8 cellular contexts compared by ENCODE assay signal in the genomic region with DNA sequence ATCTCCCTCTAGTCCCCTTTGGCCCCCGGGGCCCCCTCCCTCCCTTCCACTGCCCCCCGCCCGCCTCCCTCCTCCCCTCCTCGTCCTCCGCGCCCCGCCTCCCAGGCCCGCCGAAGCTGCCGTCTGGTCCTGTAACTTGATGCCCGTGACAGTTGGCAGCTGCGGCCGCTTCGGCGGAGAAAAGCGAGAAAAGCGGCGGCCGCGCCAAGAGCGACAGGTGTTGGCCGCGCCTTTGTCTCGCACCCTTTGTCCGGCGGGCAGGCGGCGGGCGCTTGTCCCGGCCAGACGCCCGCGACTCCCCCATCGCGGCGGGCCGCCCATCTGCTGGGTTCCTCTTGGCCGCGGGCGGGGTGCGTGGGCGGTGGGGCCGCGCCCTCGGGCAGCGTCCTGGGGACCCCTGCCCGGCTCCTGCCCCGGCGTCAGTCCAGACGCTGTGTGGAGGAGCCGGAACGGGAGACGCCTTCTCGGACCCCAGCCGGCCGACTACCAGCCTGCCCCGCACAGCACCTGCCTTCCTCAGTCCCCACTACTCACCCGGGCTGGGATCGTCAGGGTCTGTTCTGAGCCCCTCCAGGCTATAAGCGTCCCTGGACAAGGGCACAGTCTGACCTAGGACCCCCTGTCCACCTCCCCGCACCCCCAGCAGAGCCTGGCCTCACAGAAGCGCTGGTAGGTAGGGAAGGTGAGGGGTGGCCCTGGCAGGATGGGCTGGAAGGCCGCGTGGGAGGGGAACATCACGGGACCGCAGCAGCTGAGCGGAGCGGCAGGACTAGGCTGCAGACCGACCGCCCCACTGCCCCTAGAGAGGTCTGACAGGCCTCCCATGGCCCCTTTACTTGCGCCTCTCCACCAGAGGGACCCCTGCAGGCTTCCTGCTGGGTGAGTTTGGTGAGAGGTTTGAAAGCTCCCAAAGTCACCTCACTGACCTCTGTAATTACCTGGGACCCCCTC. TPM values are rescaled to one million over a fixed set of nuclear protein-coding genes. Genes with fewer than 3 reads are reported as not detected.
DNase-seq lines count a peak whose midpoint lies in the region; ATAC-seq and TF ChIP-seq lines count a peak whose summit lies in the region.

No MANE protein-coding gene starts in this region.

- 12 to 76% (median 23%) methylated on average over 7 to 71 of the region's 71 CpGs for WGBS in stomach, 5 donors

- peaks cover 7% of the 10 kb centered on the region for H3K9me3 ChIP-seq in iPS-18c (ENCODE audit: control insufficient read depth, insufficient read depth, low read length)
- H3K9me3 ChIP-seq in stomach = no peaks in the 10 kb centered on the region

- intact Hi-C loops in activated CD4-positive, alpha-beta T cell treated with anti-CD3 and anti-CD28 coated beads, Interleukin-2, amount 10 ng/mL, durations not matched to agents 24 days and 14 days (cut with micrococcal nuclease) = loop anchor here (1.0 to 2.0 kb wide), 2 partner anchors 10 to 38 kb away; partner anchors contain the start of gene ILKAP
- intact Hi-C loops in activated B cell treated with CpG ODN at 0.5 μM for 24 hours (cut with micrococcal nuclease) = loop anchor here (1.0 to 2.0 kb wide), 3 partner anchors 10 to 180 kb away; partner anchors contain the start of genes PER2 and SCLY
- intact Hi-C loops in stomach (cut with DNase I; ENCODE audit: low total_unique reads) = no loop called here

- CTCF ChIA-PET in activated CD4-positive, alpha-beta T cell treated with anti-CD3 and anti-CD28 coated beads, Interleukin-2, amount 10 ng/mL, durations not matched to agents 7 days and 5 days (lab: Charles Lee) = no interaction called here
- CTCF ChIA-PET in activated B cell treated with CpG ODN at 0.5 μM for 24 hours (lab: Charles Lee) = no interaction called here

- DNase-seq in activated CD4-positive, alpha-beta T cell treated with anti-CD3 and anti-CD28 coated beads, Interleukin-2, amount 10 ng/mL, durations not matched to agents 24 days and 14 days = peak; percentile 68
- no peak for DNase-seq in activated CD4-positive, alpha-beta T cell treated with anti-CD3 and anti-CD28 coated beads, Interleukin-2, amount 10 ng/mL, durations not matched to agents 7 days and 5 days
- DNase-seq in NCI-H2081 treated with DMSO at 0.1 percent for 48 hours (lab: John Stamatoyannopoulos, UW) (peak; percentile 24), activated B cell treated with CpG ODN at 0.5 μM for 24 hours (peak; percentile 28), stomach (peak; percentile 87), hepatic stellate cell (ENCODE audit: low spot score) (no peak)

- peak overlapping the region; percentile 61 for H3K4me3 Mint-ChIP-seq in activated CD4-positive, alpha-beta T cell treated with anti-CD3 and anti-CD28 coated beads, Interleukin-2, amount 10 ng/mL, durations not matched to agents 24 days and 14 days
- H3K4me3 Mint-ChIP-seq in activated CD4-positive, alpha-beta T cell treated with anti-CD3 and anti-CD28 coated beads, Interleukin-2, amount 10 ng/mL, durations not matched to agents 7 days and 5 days = no peak overlapping the region
- peak overlapping the region; percentile 59 for H3K4me3 Mint-ChIP-seq in activated B cell treated with CpG ODN at 0.5 μM for 24 hours

- H3K36me3 Mint-ChIP-seq in activated CD4-positive, alpha-beta T cell treated with anti-CD3 and anti-CD28 coated beads, Interleukin-2, amount 10 ng/mL, durations not matched to agents 24 days and 14 days (ENCODE audit: low read depth) = peaks cover 11% of the 10 kb centered on the region
- H3K36me3 Mint-ChIP-seq in activated CD4-positive, alpha-beta T cell treated with anti-CD3 and anti-CD28 coated beads, Interleukin-2, amount 10 ng/mL, durations not matched to agents 7 days and 5 days (ENCODE audit: low read depth) = peaks cover 7% of the 10 kb centered on the region
- H3K36me3 Mint-ChIP-seq in activated B cell treated with CpG ODN at 0.5 μM for 24 hours (ENCODE audit: low read depth) = peaks cover 15% of the 10 kb centered on the region

- TF ChIP-seq EP300 in stomach (IDR thresholded peaks at IDR 0.05) = no peak

- H3K9me3 Mint-ChIP-seq in activated CD4-positive, alpha-beta T cell treated with anti-CD3 and anti-CD28 coated beads, Interleukin-2, amount 10 ng/mL, durations not matched to agents 24 days and 14 days = no peaks in the 10 kb centered on the region
- no peaks in the 10 kb centered on the region for H3K9me3 Mint-ChIP-seq in activated CD4-positive, alpha-beta T cell treated with anti-CD3 and anti-CD28 coated beads, Interleukin-2, amount 10 ng/mL, durations not matched to agents 7 days and 5 days
- no peaks in the 10 kb centered on the region for H3K9me3 Mint-ChIP-seq in activated B cell treated with CpG ODN at 0.5 μM for 24 hours

- peaks cover 28 to 46% (median 37%) of the 10 kb centered on the region in 4 donors for H3K4me1 ChIP-seq in stomach

- peaks cover 2% of the 10 kb centered on the region for H3K4me1 Mint-ChIP-seq in activated CD4-positive, alpha-beta T cell treated with anti-CD3 and anti-CD28 coated beads, Interleukin-2, amount 10 ng/mL, durations not matched to agents 24 days and 14 days
- H3K4me1 Mint-ChIP-seq in activated CD4-positive, alpha-beta T cell treated with anti-CD3 and anti-CD28 coated beads, Interleukin-2, amount 10 ng/mL, durations not matched to agents 7 days and 5 days = peaks cover 6% of the 10 kb centered on the region
- peaks cover 13% of the 10 kb centered on the region for H3K4me1 Mint-ChIP-seq in activated B cell treated with CpG ODN at 0.5 μM for 24 hours

- peaks cover 4 to 27% (median 23%) of the 10 kb centered on the region in 4 donors for H3K36me3 ChIP-seq in stomach

- H3K27me3 ChIP-seq in stomach = peaks cover 0 to 30% (median 16%) of the 10 kb centered on the region in 3 donors

- peak overlapping the region; percentile 58 for H3K4me3 ChIP-seq in iPS-18c (ENCODE audit: insufficient read depth, low read depth, low read length)
- H3K4me3 ChIP-seq in stomach = peak overlapping the region; percentile 62 to 78 (median 76)

- TF ChIP-seq POLR2A in stomach (IDR thresholded peaks at IDR 0.05) = no peak

- peak overlapping the region; percentile 41 to 84 (median 56) for H3K27ac ChIP-seq in stomach

- H3K27me3 Mint-ChIP-seq in activated CD4-positive, alpha-beta T cell treated with anti-CD3 and anti-CD28 coated beads, Interleukin-2, amount 10 ng/mL, durations not matched to agents 24 days and 14 days = peaks cover 37% of the 10 kb centered on the region
- H3K27me3 Mint-ChIP-seq in activated CD4-positive, alpha-beta T cell treated with anti-CD3 and anti-CD28 coated beads, Interleukin-2, amount 10 ng/mL, durations not matched to agents 7 days and 5 days = peaks cover 30% of the 10 kb centered on the region
- H3K27me3 Mint-ChIP-seq in activated B cell treated with CpG ODN at 0.5 μM for 24 hours = peaks cover 5% of the 10 kb centered on the region

- ATAC-seq in activated B cell treated with CpG ODN at 0.5 μM for 24 hours (ENCODE audit: low read depth) (no peak), GM21447 (IDR thresholded peaks at IDR 0.05; ENCODE audit: unreplicated experiment) (no peak)

- TF ChIP-seq CTCF in activated B cell treated with CpG ODN at 0.5 μM for 24 hours (IDR thresholded peaks at IDR 0.05) (no peak), stomach (IDR thresholded peaks at IDR 0.05) (no peak)

- H3K27ac Mint-ChIP-seq in activated CD4-positive, alpha-beta T cell treated with anti-CD3 and anti-CD28 coated beads, Interleukin-2, amount 10 ng/mL, durations not matched to agents 24 days and 14 days = no peak overlapping the region
- H3K27ac Mint-ChIP-seq in activated CD4-positive, alpha-beta T cell treated with anti-CD3 and anti-CD28 coated beads, Interleukin-2, amount 10 ng/mL, durations not matched to agents 7 days and 5 days = no peak overlapping the region
- H3K27ac Mint-ChIP-seq in activated B cell treated with CpG ODN at 0.5 μM for 24 hours = no peak overlapping the region

- POLR2A ChIA-PET in activated CD4-positive, alpha-beta T cell treated with anti-CD3 and anti-CD28 coated beads, Interleukin-2, amount 10 ng/mL, durations not matched to agents 7 days and 5 days (lab: Charles Lee) = no interaction called here
- POLR2A ChIA-PET in activated B cell treated with CpG ODN at 0.5 μM for 24 hours (lab: Charles Lee) = interaction anchor here (0.6 to 1.1 kb wide), 5 partner anchors 10 to 272 kb away, joined by 3 to 7 read pairs (median 3); partner anchors contain the start of gene ILKAP

RNA-seq across cellular contexts. Expression of gene HES6, which starts 1.2 kb away (rescaled TPM):
- 10.2 and 10.3 TPM in 2 replicates for total RNA-seq in activated CD4-positive, alpha-beta T cell treated with anti-CD3 and anti-CD28 coated beads, Interleukin-2, amount 10 ng/mL, durations not matched to agents 24 days and 14 days
- total RNA-seq in activated CD4-positive, alpha-beta T cell treated with anti-CD3 and anti-CD28 coated beads, Interleukin-2, amount 10 ng/mL, durations not matched to agents 7 days and 5 days = 1 to 10 TPM; 1.8 to 3.2 TPM
- total RNA-seq in activated B cell treated with CpG ODN at 0.5 μM for 24 hours (4.4 and 5.0 TPM in 2 replicates), stomach (100 to 1,000 TPM in 1 of 5 donors, 10 to 100 TPM in 1, 1 to 10 TPM in 2, not detected in 1; 6.7 to 222 (median 45.5) TPM)
- 10 to 100 TPM; 10.8 to 20.0 (median 17.0) TPM for polyA plus RNA-seq in stomach

RNA-seq across cellular contexts. Expression of gene ILKAP, which starts 37.5 kb away (rescaled TPM):
- total RNA-seq in activated CD4-positive, alpha-beta T cell treated with anti-CD3 and anti-CD28 coated beads, Interleukin-2, amount 10 ng/mL, durations not matched to agents 24 days and 14 days = 74.4 and 77.4 TPM in 2 replicates
- total RNA-seq in activated CD4-positive, alpha-beta T cell treated with anti-CD3 and anti-CD28 coated beads, Interleukin-2, amount 10 ng/mL, durations not matched to agents 7 days and 5 days = 10 to 100 TPM; 59.1 to 63.2 TPM
- total RNA-seq in activated B cell treated with CpG ODN at 0.5 μM for 24 hours (64.4 and 77.3 TPM in 2 replicates), stomach (10 to 100 TPM; 20.4 to 59.4 (median 33.6) TPM)
- 10 to 100 TPM; 37.1 to 55.1 (median 38.5) TPM for polyA plus RNA-seq in stomach

RNA-seq across cellular contexts. Expression of gene PER2, which starts 47.4 kb away (rescaled TPM):
- 18.3 and 21.9 TPM in 2 replicates for total RNA-seq in activated CD4-positive, alpha-beta T cell treated with anti-CD3 and anti-CD28 coated beads, Interleukin-2, amount 10 ng/mL, durations not matched to agents 24 days and 14 days
- total RNA-seq in activated CD4-positive, alpha-beta T cell treated with anti-CD3 and anti-CD28 coated beads, Interleukin-2, amount 10 ng/mL, durations not matched to agents 7 days and 5 days = 10 to 100 TPM; 11.8 to 13.1 TPM
- total RNA-seq in activated B cell treated with CpG ODN at 0.5 μM for 24 hours (15.8 and 16.6 TPM in 2 replicates), stomach (100 to 1,000 TPM in 1 of 5 donors, 10 to 100 TPM in 4; 20.9 to 188 (median 40.8) TPM)
- polyA plus RNA-seq in stomach = 1 to 10 TPM; 4.4 to 9.8 (median 7.3) TPM

Comparison
In these comparisons a context has a peak if more than half of its experiments do, and no peak if none do; other contexts are left out.
1. DNase-seq: peak in activated CD4-positive, alpha-beta T cell treated with anti-CD3 and anti-CD28 coated beads, Interleukin-2, amount 10 ng/mL, durations not matched to agents 24 days and 14 days (single experiment), NCI-H2081 treated with DMSO at 0.1 percent for 48 hours (single experiment), activated B cell treated with CpG ODN at 0.5 μM for 24 hours (single experiment) and stomach (single experiment); none in activated CD4-positive, alpha-beta T cell treated with anti-CD3 and anti-CD28 coated beads, Interleukin-2, amount 10 ng/mL, durations not matched to agents 7 days and 5 days (single experiment) and hepatic stellate cell (single experiment).